Comparison of ENCODE assay signal across 10 cellular contexts in genomic region chr7:22147113-22147512, GRCh38.
DNase-seq lines count a peak whose midpoint lies in the region; ATAC-seq and TF ChIP-seq lines count a peak whose summit lies in the region.
"Had no signal": no experiment of that assay in that cellular context is flagged by ENCODE, and none has a peak within 500 bp of the region (broad histone marks: within the 10 kb centered on the region; RNA-seq: fewer than 3 reads in every experiment).

No MANE protein-coding gene starts in this region.

- no peaks in the 10 kb centered on the region for H3K27me3 Mint-ChIP-seq in stimulated activated naive CD8-positive, alpha-beta T cell treated with anti-CD3 and anti-CD28 coated beads, Interleukin-15, amount 100 ng/mL, for 72 hours
- H3K27me3 Mint-ChIP-seq in activated naive CD4-positive, alpha-beta T cell treated with anti-CD3 and anti-CD28 coated beads, Interleukin-2, amount 50 U/mL, for 24 hours, result no peaks in the 10 kb centered on the region
- no peaks in the 10 kb centered on the region for H3K27me3 Mint-ChIP-seq in mesothelial cell of epicardium (ENCODE audit: low read depth)

- no peak overlapping the region for H3K4me3 Mint-ChIP-seq in stimulated activated naive CD8-positive, alpha-beta T cell treated with anti-CD3 and anti-CD28 coated beads, Interleukin-15, amount 100 ng/mL, for 72 hours
- peak overlapping the region; percentile 4 for H3K4me3 Mint-ChIP-seq in activated naive CD4-positive, alpha-beta T cell treated with anti-CD3 and anti-CD28 coated beads, Interleukin-2, amount 50 U/mL, for 24 hours
- peak overlapping the region; percentile 20 for H3K4me3 Mint-ChIP-seq in mesothelial cell of epicardium

- H3K36me3 Mint-ChIP-seq in activated naive CD4-positive, alpha-beta T cell treated with anti-CD3 and anti-CD28 coated beads, Interleukin-2, amount 50 U/mL, for 24 hours, result no peaks in the 10 kb centered on the region
- H3K36me3 Mint-ChIP-seq in mesothelial cell of epicardium, result no peaks in the 10 kb centered on the region

- peaks cover 4% of the 10 kb centered on the region for H3K4me1 Mint-ChIP-seq in stimulated activated naive CD8-positive, alpha-beta T cell treated with anti-CD3 and anti-CD28 coated beads, Interleukin-15, amount 100 ng/mL, for 72 hours
- peaks cover 18% of the 10 kb centered on the region for H3K4me1 Mint-ChIP-seq in activated naive CD4-positive, alpha-beta T cell treated with anti-CD3 and anti-CD28 coated beads, Interleukin-2, amount 50 U/mL, for 24 hours
- peaks cover 27% of the 10 kb centered on the region for H3K4me1 Mint-ChIP-seq in mesothelial cell of epicardium

- TF ChIP-seq CTCF in mesothelial cell of epicardium (IDR thresholded peaks at IDR 0.05; ENCODE audit: unreplicated experiment), result no peak

- DNase-seq in stimulated activated naive CD8-positive, alpha-beta T cell treated with anti-CD3 and anti-CD28 coated beads, Interleukin-15, Interleukin-2, amounts not matched to agents 100 U/mL and 50 U/mL, for 24 hours, result peak; percentile 58
- DNase-seq in stimulated activated naive CD8-positive, alpha-beta T cell treated with anti-CD3 and anti-CD28 coated beads, Interleukin-15, amount 100 ng/mL, for 72 hours, result no peak
- DNase-seq in mesothelial cell of epicardium (ENCODE audit: low spot score in 2 of 2, unreplicated experiment in 2 of 2), result no peak
- DNase-seq in NCI-H187 (lab: John Stamatoyannopoulos, UW), result no peak
- no peak for DNase-seq in NCI-H748 treated with DMSO at 0.1 percent for 48 hours (lab: John Stamatoyannopoulos, UW)
- DNase-seq in NCI-H187 treated with DMSO at 0.1 percent for 48 hours (lab: John Stamatoyannopoulos, UW), result no peak
- DNase-seq in activated effector memory CD4-positive, alpha-beta T cell treated with anti-CD3 and anti-CD28 coated beads, Interleukin-2, amount 50 U/mL, for 16 hours, result no peak
- DNase-seq: left cardiac atrium, NCI-H2081 had no signal

- no peak overlapping the region for H3K27ac Mint-ChIP-seq in stimulated activated naive CD8-positive, alpha-beta T cell treated with anti-CD3 and anti-CD28 coated beads, Interleukin-15, amount 100 ng/mL, for 72 hours
- H3K27ac Mint-ChIP-seq in activated naive CD4-positive, alpha-beta T cell treated with anti-CD3 and anti-CD28 coated beads, Interleukin-2, amount 50 U/mL, for 24 hours, result no peak overlapping the region
- H3K27ac Mint-ChIP-seq in mesothelial cell of epicardium, result peak overlapping the region; percentile 82

- peak; percentile 59 for ATAC-seq in stimulated activated naive CD8-positive, alpha-beta T cell treated with anti-CD3 and anti-CD28 coated beads, Interleukin-15, Interleukin-2, amounts not matched to agents 100 U/mL and 50 U/mL, for 24 hours
- no peak for ATAC-seq in stimulated activated naive CD8-positive, alpha-beta T cell treated with anti-CD3 and anti-CD28 coated beads, Interleukin-15, amount 100 ng/mL, for 72 hours
- ATAC-seq: left cardiac atrium had no signal

- H3K9me3 Mint-ChIP-seq in stimulated activated naive CD8-positive, alpha-beta T cell treated with anti-CD3 and anti-CD28 coated beads, Interleukin-15, amount 100 ng/mL, for 72 hours, result no peaks in the 10 kb centered on the region
- no peaks in the 10 kb centered on the region for H3K9me3 Mint-ChIP-seq in activated naive CD4-positive, alpha-beta T cell treated with anti-CD3 and anti-CD28 coated beads, Interleukin-2, amount 50 U/mL, for 24 hours
- H3K9me3 Mint-ChIP-seq in mesothelial cell of epicardium, result no peaks in the 10 kb centered on the region

Comparison
In these comparisons a context has a peak if more than half of its experiments do, and no peak if none do; other contexts are left out.
1. H3K4me3 Mint-ChIP-seq: peak in activated naive CD4-positive, alpha-beta T cell treated with anti-CD3 and anti-CD28 coated beads, Interleukin-2, amount 50 U/mL, for 24 hours (single experiment) and mesothelial cell of epicardium (single experiment); none in stimulated activated naive CD8-positive, alpha-beta T cell treated with anti-CD3 and anti-CD28 coated beads, Interleukin-15, amount 100 ng/mL, for 72 hours (0 of 2).